ENCODE assay signal across 19 cellular contexts in the genomic region with DNA sequence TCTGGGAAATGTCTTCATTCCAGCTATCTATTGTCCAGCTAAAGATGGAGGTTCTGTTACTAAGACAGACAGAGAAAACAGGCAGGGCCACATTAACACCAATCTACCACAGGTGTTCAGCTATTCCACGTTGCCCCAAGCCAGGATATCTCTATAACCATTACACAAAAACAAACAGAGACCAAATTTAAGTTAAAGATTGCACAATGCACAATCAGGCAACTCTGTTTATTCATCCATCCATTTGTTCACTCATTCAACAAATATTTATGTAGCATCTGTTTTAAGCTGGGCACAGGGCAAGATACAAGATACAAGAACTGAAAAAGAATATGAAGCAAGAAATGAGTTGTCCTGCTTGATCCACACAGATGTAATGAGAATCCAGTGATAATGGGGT.
"Had no signal": no experiment of that assay in that cellular context is flagged by ENCODE, and none has a peak within 500 bp of the region (broad histone marks: within the 10 kb centered on the region; RNA-seq: fewer than 3 reads in every experiment).

No MANE protein-coding gene starts in this region.

- H3K9me3 ChIP-seq: left lung, suprapubic skin, transverse colon, uterus had no signal

- FAIRE-seq: frontal cortex, kidney had no signal

- H3K4me1 ChIP-seq: left lung, suprapubic skin, transverse colon, uterus had no signal

- H3K27ac ChIP-seq: brain microvascular endothelial cell, esophagus muscularis mucosa, left lung, suprapubic skin, transverse colon, uterus had no signal

- H3K27me3 ChIP-seq: brain microvascular endothelial cell, left lung, suprapubic skin, transverse colon, uterus had no signal

- ATAC-seq: activated T-helper 17 cell treated with anti-CD3 and anti-CD28 coated beads, Interleukin-2, amount 50 U/mL, for 72 hours; left lung; stimulated activated naive CD8-positive, alpha-beta T cell treated with anti-CD3 and anti-CD28 coated beads, Interleukin-15, amount 100 ng/mL, for 72 hours had no signal

- DNase-seq: activated CD4-positive, alpha-beta memory T cell treated with anti-CD3 and anti-CD28 coated beads, Interleukin-2, amount 10 ng/mL, durations not matched to agents 7 days and 5 days; activated CD4-positive, alpha-beta T cell treated with anti-CD3 and anti-CD28 coated beads for 48 hours; activated CD4-positive, CD25-positive, alpha-beta regulatory T cell; activated naive CD4-positive, alpha-beta T cell treated with Interleukin-2 at 50 U/mL for 16 hours; activated T-cell treated with anti-CD3 and anti-CD28 coated beads, Interleukin-2, amount 50 U/mL, for 1 hour; aorta; brain microvascular endothelial cell; cortex of kidney; kidney; left lung; naive B cell; stimulated activated naive CD8-positive, alpha-beta T cell treated with anti-CD3 and anti-CD28 coated beads, Interleukin-15, amount 100 ng/mL, for 72 hours; T1000; transverse colon; uterus had no signal

- H3K36me3 ChIP-seq: brain microvascular endothelial cell, esophagus muscularis mucosa, left lung, suprapubic skin, transverse colon, uterus had no signal

- H3K4me3 ChIP-seq: esophagus muscularis mucosa, left lung, suprapubic skin, transverse colon, uterus had no signal
